ENCODE assay signal across 22 cellular contexts in genomic region chr9:69347607-69348006, GRCh38. TPM values are rescaled to one million over a fixed set of nuclear protein-coding genes. Genes with fewer than 3 reads are reported as not detected.
"Had no signal": no experiment of that assay in that cellular context is flagged by ENCODE, and none has a peak within 500 bp of the region (broad histone marks: within the 10 kb centered on the region; RNA-seq: fewer than 3 reads in every experiment).

No MANE protein-coding gene starts in this region.

- H3K9me3 Mint-ChIP-seq: activated CD4-positive, alpha-beta T cell treated with anti-CD3 and anti-CD28 coated beads, Interleukin-2, amount 10 ng/mL, durations not matched to agents 7 days and 5 days; activated naive CD4-positive, alpha-beta T cell treated with anti-CD3 and anti-CD28 coated beads, Interleukin-2, amount 50 U/mL, for 72 hours; activated T-cell treated with anti-CD3 and anti-CD28 coated beads, Interleukin-2, amount 50 U/mL, for 72 hours; stimulated activated effector memory CD8-positive, alpha-beta T cell treated with anti-CD3 and anti-CD28 coated beads, Interleukin-12 subunit alpha, Interleukin-12 subunit beta, amount 100 ng/mL, for 72 hours; T-cell had no signal

- H3K4me1 Mint-ChIP-seq: activated CD4-positive, alpha-beta T cell treated with anti-CD3 and anti-CD28 coated beads, Interleukin-2, amount 10 ng/mL, durations not matched to agents 7 days and 5 days; stimulated activated effector memory CD8-positive, alpha-beta T cell treated with anti-CD3 and anti-CD28 coated beads, Interleukin-12 subunit alpha, Interleukin-12 subunit beta, amount 100 ng/mL, for 72 hours; T-cell had no signal

- DNase-seq: activated CD4-positive, alpha-beta T cell treated with anti-CD3 and anti-CD28 coated beads, Interleukin-2, amount 10 ng/mL, durations not matched to agents 7 days and 5 days; activated CD8-positive, alpha-beta memory T cell treated with anti-CD3 and anti-CD28 coated beads, Interleukin-2, amount 50 U/mL, for 4 hours; activated gamma-delta T cell; activated T-cell treated with anti-CD3 and anti-CD28 coated beads, Interleukin-2, amount 50 U/mL, for 72 hours; caudate nucleus; dorsolateral prefrontal cortex; glutamatergic neuron; hypothalamus; islet precursor cell; stimulated activated CD4-positive, alpha-beta T cell treated with anti-CD3 and anti-CD28 coated beads, Interleukin-4, amount 100 ng/mL, for 24 hours; T-cell; upper lobe of left lung had no signal

- H3K36me3 Mint-ChIP-seq: activated naive CD4-positive, alpha-beta T cell treated with anti-CD3 and anti-CD28 coated beads, Interleukin-2, amount 50 U/mL, for 72 hours; stimulated activated effector memory CD8-positive, alpha-beta T cell treated with anti-CD3 and anti-CD28 coated beads, Interleukin-12 subunit alpha, Interleukin-12 subunit beta, amount 100 ng/mL, for 72 hours; T-cell had no signal

- H3K27me3 ChIP-seq: foreskin keratinocyte, upper lobe of left lung had no signal

- H3K4me3 ChIP-seq: dorsolateral prefrontal cortex, SK-N-MC, smooth muscle cell, thoracic aorta, upper lobe of left lung had no signal

- H3K27ac Mint-ChIP-seq: activated CD4-positive, alpha-beta T cell treated with anti-CD3 and anti-CD28 coated beads, Interleukin-2, amount 10 ng/mL, durations not matched to agents 7 days and 5 days; activated naive CD4-positive, alpha-beta T cell treated with anti-CD3 and anti-CD28 coated beads, Interleukin-2, amount 50 U/mL, for 72 hours; activated T-cell treated with anti-CD3 and anti-CD28 coated beads, Interleukin-2, amount 50 U/mL, for 72 hours; stimulated activated effector memory CD8-positive, alpha-beta T cell treated with anti-CD3 and anti-CD28 coated beads, Interleukin-12 subunit alpha, Interleukin-12 subunit beta, amount 100 ng/mL, for 72 hours; T-cell had no signal

- H3K9me3 ChIP-seq: thoracic aorta, upper lobe of left lung had no signal

- ATAC-seq: activated naive CD4-positive, alpha-beta T cell treated with anti-CD3 and anti-CD28 coated beads, Interleukin-2, amount 50 U/mL, for 72 hours; activated T-cell treated with anti-CD3 and anti-CD28 coated beads, Interleukin-2, amount 50 U/mL, for 72 hours; sciatic nerve; stimulated activated effector memory CD8-positive, alpha-beta T cell treated with anti-CD3 and anti-CD28 coated beads, Interleukin-12 subunit alpha, Interleukin-12 subunit beta, amount 100 ng/mL, for 72 hours; T-cell had no signal

- H3K4me3 Mint-ChIP-seq: activated CD4-positive, alpha-beta T cell treated with anti-CD3 and anti-CD28 coated beads, Interleukin-2, amount 10 ng/mL, durations not matched to agents 7 days and 5 days; activated T-cell treated with anti-CD3 and anti-CD28 coated beads, Interleukin-2, amount 50 U/mL, for 72 hours; neural crest cell; stimulated activated effector memory CD8-positive, alpha-beta T cell treated with anti-CD3 and anti-CD28 coated beads, Interleukin-12 subunit alpha, Interleukin-12 subunit beta, amount 100 ng/mL, for 72 hours; T-cell had no signal

- H3K36me3 ChIP-seq: thoracic aorta, upper lobe of left lung had no signal

- H3K27ac ChIP-seq: dorsolateral prefrontal cortex, foreskin keratinocyte, SK-N-MC, thoracic aorta, upper lobe of left lung had no signal

RNA-seq across cellular contexts. Expression of gene ENTREP1, which starts 22.6 kb away (rescaled TPM):
- total RNA-seq: activated CD4-positive, alpha-beta T cell treated with anti-CD3 and anti-CD28 coated beads, Interleukin-2, amount 10 ng/mL, durations not matched to agents 7 days and 5 days; activated naive CD4-positive, alpha-beta T cell treated with anti-CD3 and anti-CD28 coated beads, Interleukin-2, amount 50 U/mL, for 72 hours; activated T-cell treated with anti-CD3 and anti-CD28 coated beads, Interleukin-2, amount 50 U/mL, for 72 hours; fibroblast of lung; mononuclear cell had no signal
